Comparison of ENCODE assay signal across 1 cellular context in genomic region chr14:24992624-24993360, GRCh38.
TF ChIP-seq lines count a peak whose summit lies in the region.

No MANE protein-coding gene starts in this region.

TF ChIP-seq in SK-N-SH, 30 proteins besides CTCF, POLR2A, EP300 and RAD21 (continued from another document):
- TF ChIP-seq SIN3A (IDR thresholded peaks at IDR 0.05; ENCODE audit: borderline replicate concordance, low read depth, low read length) (no peak), POLR2AphosphoS5 (IDR thresholded peaks at IDR 0.05; ENCODE audit: low read depth, low read length) (no peak), PBX3 (IDR thresholded peaks at IDR 0.05) (no peak), FOXM1 (IDR thresholded peaks at IDR 0.05; ENCODE audit: low read depth) (no peak), MEF2A (IDR thresholded peaks at IDR 0.05; ENCODE audit: borderline replicate concordance, low read depth) (no peak), EZH2phosphoT487 (IDR thresholded peaks at IDR 0.05; ENCODE audit: borderline replicate concordance, low read depth) (no peak), TAF1 (IDR thresholded peaks at IDR 0.05; ENCODE audit: borderline replicate concordance, low read depth, low read length) (no peak), MXI1 (IDR thresholded peaks at IDR 0.05; ENCODE audit: low read depth, low read length) (no peak)
- TF ChIP-seq, protein P1, sequence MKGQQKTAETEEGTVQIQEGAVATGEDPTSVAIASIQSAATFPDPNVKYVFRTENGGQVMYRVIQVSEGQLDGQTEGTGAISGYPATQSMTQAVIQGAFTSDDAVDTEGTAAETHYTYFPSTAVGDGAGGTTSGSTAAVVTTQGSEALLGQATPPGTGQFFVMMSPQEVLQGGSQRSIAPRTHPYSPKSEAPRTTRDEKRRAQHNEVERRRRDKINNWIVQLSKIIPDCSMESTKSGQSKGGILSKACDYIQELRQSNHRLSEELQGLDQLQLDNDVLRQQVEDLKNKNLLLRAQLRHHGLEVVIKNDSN (IDR thresholded peaks at IDR 0.05; ENCODE audit: borderline replicate concordance, low read depth), result no peak
- TF ChIP-seq, protein P2, sequence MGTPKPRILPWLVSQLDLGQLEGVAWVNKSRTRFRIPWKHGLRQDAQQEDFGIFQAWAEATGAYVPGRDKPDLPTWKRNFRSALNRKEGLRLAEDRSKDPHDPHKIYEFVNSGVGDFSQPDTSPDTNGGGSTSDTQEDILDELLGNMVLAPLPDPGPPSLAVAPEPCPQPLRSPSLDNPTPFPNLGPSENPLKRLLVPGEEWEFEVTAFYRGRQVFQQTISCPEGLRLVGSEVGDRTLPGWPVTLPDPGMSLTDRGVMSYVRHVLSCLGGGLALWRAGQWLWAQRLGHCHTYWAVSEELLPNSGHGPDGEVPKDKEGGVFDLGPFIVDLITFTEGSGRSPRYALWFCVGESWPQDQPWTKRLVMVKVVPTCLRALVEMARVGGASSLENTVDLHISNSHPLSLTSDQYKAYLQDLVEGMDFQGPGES (IDR thresholded peaks at IDR 0.05; ENCODE audit: low read depth, low read length), result no peak
